In the genomic region with DNA sequence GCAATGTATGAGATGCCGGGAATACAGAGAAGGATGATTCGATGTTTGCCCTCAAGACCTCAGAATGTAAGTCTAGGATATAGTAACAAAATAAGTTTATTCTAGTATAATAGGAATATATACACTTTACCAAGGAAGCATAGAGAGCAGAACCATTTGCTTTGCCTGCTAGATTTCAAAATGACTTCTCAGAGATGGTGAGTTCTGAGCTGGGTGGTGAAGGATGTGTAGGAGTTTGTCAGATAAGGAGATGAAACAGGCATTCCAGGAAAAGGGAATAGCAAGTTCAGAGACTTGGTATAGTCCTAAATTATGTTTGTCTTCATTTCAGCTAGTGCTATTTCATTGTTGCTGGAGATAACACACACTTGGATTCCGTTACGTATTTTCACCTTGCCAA, we compare ENCODE assay signal across 28 cellular contexts.
A peak's percentile ranks its signal among the peaks of the same experiment; 100 is the strongest.
DNase-seq lines count a peak whose midpoint lies in the region; ATAC-seq and TF ChIP-seq lines count a peak whose summit lies in the region.
"Had no signal": no experiment of that assay in that cellular context is flagged by ENCODE, and none has a peak within 500 bp of the region (broad histone marks: within the 10 kb centered on the region; RNA-seq: fewer than 3 reads in every experiment).

No MANE protein-coding gene starts in this region.

- H3K4me1 ChIP-seq in SK-N-SH (ENCODE audit: control insufficient read depth in 1 of 2, insufficient read depth in 2 of 2, low read depth in 1 of 2, low read length in 1 of 2) (no peaks in the 10 kb centered on the region; a peak in 1 of 4 replicates), HEK293 (ENCODE audit: control insufficient read depth, insufficient read depth, low read length) (peaks cover 5% of the 10 kb centered on the region; the same call in 1 of the 2 replicates)
- H3K4me1 ChIP-seq: BE2C had no signal

- H3K27ac ChIP-seq in SK-N-SH (ENCODE audit: low read depth in 2 of 2, low read length in 1 of 2) (no peak overlapping the region), HEK293 (ENCODE audit: extremely low read depth, low read depth, low read length) (no peak overlapping the region)
- H3K27ac ChIP-seq: 22Rv1; A549; BLaER1; BLaER1 treated with 17β-estradiol and CSF1 and Interleukin-3, amounts not matched to agents 10 nM and 100 nM; C4-2B had no signal

- no peaks in the 10 kb centered on the region for H3K27me3 ChIP-seq in SK-N-SH (ENCODE audit: insufficient read depth)
- H3K27me3 ChIP-seq: BE2C; BLaER1; BLaER1 treated with 17β-estradiol and CSF1 and Interleukin-3, amounts not matched to agents 10 nM and 100 nM had no signal

- H4K20me1 ChIP-seq in SK-N-SH (ENCODE audit: insufficient read depth): no peaks in the 10 kb centered on the region
- H4K20me1 ChIP-seq: BLaER1; BLaER1 treated with 17β-estradiol and CSF1 and Interleukin-3, amounts not matched to agents 10 nM and 100 nM had no signal

- no peak overlapping the region for H2AFZ ChIP-seq in SK-N-SH (ENCODE audit: low read depth)

- CTCF ChIA-PET in SK-N-SH (lab: Yijun Ruan, JAX) (no interaction called here), HEK293 (lab: Yijun Ruan, JAX) (no interaction called here)

- H3K79me2 ChIP-seq in SK-N-SH (ENCODE audit: insufficient read depth): no peaks in the 10 kb centered on the region

- TF ChIP-seq EP300 in SK-N-SH (IDR thresholded peaks at IDR 0.05; ENCODE audit: borderline replicate concordance in 1 of 2, low read depth in 1 of 2, low read length in 1 of 2): no peak

- TF ChIP-seq CTCF in SK-N-SH (IDR thresholded peaks at IDR 0.05): no peak
- no peak for TF ChIP-seq CTCF in HEK293 (tag by site-specific recombination; IDR thresholded peaks at IDR 0.05)

- H3K9me2 ChIP-seq in SK-N-SH: no peaks in the 10 kb centered on the region

- no peak overlapping the region for H3K4me3 ChIP-seq in SK-N-SH (ENCODE audit: low read depth in 2 of 2, low read length in 1 of 2)
- no peak overlapping the region for H3K4me3 ChIP-seq in HEK293 (ENCODE audit: low read depth, low read length)
- H3K4me3 ChIP-seq: A549; BLaER1; BLaER1 treated with 17β-estradiol and CSF1 and Interleukin-3, amounts not matched to agents 10 nM and 100 nM had no signal

- H3K9me3 ChIP-seq in SK-N-SH (no peaks in the 10 kb centered on the region), HEK293 (ENCODE audit: control insufficient read depth, insufficient read depth, low read depth, low read length) (no peaks in the 10 kb centered on the region)
- H3K9me3 ChIP-seq: A549; BE2C; BLaER1; BLaER1 treated with 17β-estradiol and CSF1 and Interleukin-3, amounts not matched to agents 10 nM and 100 nM; Caco-2 had no signal

- no peak for DNase-seq in SK-N-SH
- no peak for DNase-seq in AML-193 (lab: John Stamatoyannopoulos, UW)
- DNase-seq: 8988T; ACHN; BE2C; C1 segment of cervical spinal cord; Caco-2; Calu3; CD4-positive, alpha-beta memory T cell; CD4-positive, alpha-beta T cell; CD4-positive, CD25-positive, alpha-beta regulatory T cell; CD8-positive, alpha-beta memory T cell; CD8-positive, alpha-beta T cell; COR-L47; DMS 273 treated with DMSO at 0.1 percent for 48 hours; DMS153; DMS53; DMS79; DMS79 treated with DMSO at 0.1 percent for 48 hours; DND-41; EL had no signal

- no peak overlapping the region for H3K9ac ChIP-seq in SK-N-SH
- H3K9ac ChIP-seq: BLaER1; BLaER1 treated with 17β-estradiol and CSF1 and Interleukin-3, amounts not matched to agents 10 nM and 100 nM had no signal

- no peak for TF ChIP-seq RAD21 in SK-N-SH (IDR thresholded peaks at IDR 0.05; ENCODE audit: low read length)

- no peaks in the 10 kb centered on the region for H3K36me3 ChIP-seq in SK-N-SH (replicated peaks in 1 of 2; ENCODE audit: control insufficient read depth in 1 of 2, insufficient read depth in 2 of 2, low read length in 1 of 2)
- no peaks in the 10 kb centered on the region for H3K36me3 ChIP-seq in HEK293 (ENCODE audit: control insufficient read depth in 2 of 2, insufficient read depth in 1 of 2, low read length in 2 of 2)
- H3K36me3 ChIP-seq: BE2C; BLaER1; BLaER1 treated with 17β-estradiol and CSF1 and Interleukin-3, amounts not matched to agents 10 nM and 100 nM had no signal

- no peak for ATAC-seq in SK-N-SH treated with all-trans-retinoic acid at 6 μM for 48 hours
- ATAC-seq: A549; CD8-positive, alpha-beta T cell had no signal

- POLR2A ChIA-PET in SK-N-SH (lab: Yijun Ruan, JAX) (no interaction called here), HEK293 (lab: Yijun Ruan, JAX) (no interaction called here)

- no peaks in the 10 kb centered on the region for H3F3A ChIP-seq in SK-N-SH (replicated peaks; ENCODE audit: insufficient read depth)

- no peak overlapping the region for H3K4me2 ChIP-seq in SK-N-SH
- H3K4me2 ChIP-seq: A549; BLaER1; BLaER1 treated with 17β-estradiol and CSF1 and Interleukin-3, amounts not matched to agents 10 nM and 100 nM had no signal

- 50% methylated on average over 4 of the region's 4 CpGs for WGBS in SK-N-SH (ENCODE audit: low lambda C conversion rate)

TF ChIP-seq in SK-N-SH treated with all-trans-retinoic acid at 6 μM for 48 hours, 23 proteins besides CTCF, POLR2A, EP300 and RAD21:
- TF ChIP-seq BACH2 (CRISPR knock-in tag; IDR thresholded peaks at IDR 0.05; ENCODE audit: borderline replicate concordance) (no peak), ISL1 (CRISPR knock-in tag; IDR thresholded peaks at IDR 0.05) (no peak), ZC3H10 (CRISPR knock-in tag; IDR thresholded peaks at IDR 0.05) (no peak), ZFP3 (CRISPR knock-in tag; IDR thresholded peaks at IDR 0.05) (peak; percentile 55; the same call in 1 of the 2 replicates)
TF ChIP-seq in SK-N-SH treated with all-trans-retinoic acid at 6 μM for 48 hours: peak in this region for 1.

TF ChIP-seq in SK-N-SH, 30 proteins besides CTCF, POLR2A, EP300 and RAD21 (continues in another document):
- TF ChIP-seq POLR2AphosphoS5 (IDR thresholded peaks at IDR 0.05; ENCODE audit: low read depth, low read length): no peak
- TF ChIP-seq RFX5 (IDR thresholded peaks at IDR 0.05; ENCODE audit: low read length): no peak
- no peak for TF ChIP-seq TCF12 (IDR thresholded peaks at IDR 0.05)
- no peak for TF ChIP-seq SMC3 (IDR thresholded peaks at IDR 0.05; ENCODE audit: low read depth, low read length)
- no peak for TF ChIP-seq NRF1 (IDR thresholded peaks at IDR 0.05; ENCODE audit: low read depth, low read length)
- TF ChIP-seq, protein P1, sequence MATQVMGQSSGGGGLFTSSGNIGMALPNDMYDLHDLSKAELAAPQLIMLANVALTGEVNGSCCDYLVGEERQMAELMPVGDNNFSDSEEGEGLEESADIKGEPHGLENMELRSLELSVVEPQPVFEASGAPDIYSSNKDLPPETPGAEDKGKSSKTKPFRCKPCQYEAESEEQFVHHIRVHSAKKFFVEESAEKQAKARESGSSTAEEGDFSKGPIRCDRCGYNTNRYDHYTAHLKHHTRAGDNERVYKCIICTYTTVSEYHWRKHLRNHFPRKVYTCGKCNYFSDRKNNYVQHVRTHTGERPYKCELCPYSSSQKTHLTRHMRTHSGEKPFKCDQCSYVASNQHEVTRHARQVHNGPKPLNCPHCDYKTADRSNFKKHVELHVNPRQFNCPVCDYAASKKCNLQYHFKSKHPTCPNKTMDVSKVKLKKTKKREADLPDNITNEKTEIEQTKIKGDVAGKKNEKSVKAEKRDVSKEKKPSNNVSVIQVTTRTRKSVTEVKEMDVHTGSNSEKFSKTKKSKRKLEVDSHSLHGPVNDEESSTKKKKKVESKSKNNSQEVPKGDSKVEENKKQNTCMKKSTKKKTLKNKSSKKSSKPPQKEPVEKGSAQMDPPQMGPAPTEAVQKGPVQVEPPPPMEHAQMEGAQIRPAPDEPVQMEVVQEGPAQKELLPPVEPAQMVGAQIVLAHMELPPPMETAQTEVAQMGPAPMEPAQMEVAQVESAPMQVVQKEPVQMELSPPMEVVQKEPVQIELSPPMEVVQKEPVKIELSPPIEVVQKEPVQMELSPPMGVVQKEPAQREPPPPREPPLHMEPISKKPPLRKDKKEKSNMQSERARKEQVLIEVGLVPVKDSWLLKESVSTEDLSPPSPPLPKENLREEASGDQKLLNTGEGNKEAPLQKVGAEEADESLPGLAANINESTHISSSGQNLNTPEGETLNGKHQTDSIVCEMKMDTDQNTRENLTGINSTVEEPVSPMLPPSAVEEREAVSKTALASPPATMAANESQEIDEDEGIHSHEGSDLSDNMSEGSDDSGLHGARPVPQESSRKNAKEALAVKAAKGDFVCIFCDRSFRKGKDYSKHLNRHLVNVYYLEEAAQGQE (IDR thresholded peaks at IDR 0.05; ENCODE audit: low read depth, low read length): no peak
- no peak for TF ChIP-seq JUND (IDR thresholded peaks at IDR 0.05)

TF ChIP-seq in HEK293, 187 proteins besides CTCF, POLR2A, EP300 and RAD21 (continues in another document):
- TF ChIP-seq, protein P2, sequence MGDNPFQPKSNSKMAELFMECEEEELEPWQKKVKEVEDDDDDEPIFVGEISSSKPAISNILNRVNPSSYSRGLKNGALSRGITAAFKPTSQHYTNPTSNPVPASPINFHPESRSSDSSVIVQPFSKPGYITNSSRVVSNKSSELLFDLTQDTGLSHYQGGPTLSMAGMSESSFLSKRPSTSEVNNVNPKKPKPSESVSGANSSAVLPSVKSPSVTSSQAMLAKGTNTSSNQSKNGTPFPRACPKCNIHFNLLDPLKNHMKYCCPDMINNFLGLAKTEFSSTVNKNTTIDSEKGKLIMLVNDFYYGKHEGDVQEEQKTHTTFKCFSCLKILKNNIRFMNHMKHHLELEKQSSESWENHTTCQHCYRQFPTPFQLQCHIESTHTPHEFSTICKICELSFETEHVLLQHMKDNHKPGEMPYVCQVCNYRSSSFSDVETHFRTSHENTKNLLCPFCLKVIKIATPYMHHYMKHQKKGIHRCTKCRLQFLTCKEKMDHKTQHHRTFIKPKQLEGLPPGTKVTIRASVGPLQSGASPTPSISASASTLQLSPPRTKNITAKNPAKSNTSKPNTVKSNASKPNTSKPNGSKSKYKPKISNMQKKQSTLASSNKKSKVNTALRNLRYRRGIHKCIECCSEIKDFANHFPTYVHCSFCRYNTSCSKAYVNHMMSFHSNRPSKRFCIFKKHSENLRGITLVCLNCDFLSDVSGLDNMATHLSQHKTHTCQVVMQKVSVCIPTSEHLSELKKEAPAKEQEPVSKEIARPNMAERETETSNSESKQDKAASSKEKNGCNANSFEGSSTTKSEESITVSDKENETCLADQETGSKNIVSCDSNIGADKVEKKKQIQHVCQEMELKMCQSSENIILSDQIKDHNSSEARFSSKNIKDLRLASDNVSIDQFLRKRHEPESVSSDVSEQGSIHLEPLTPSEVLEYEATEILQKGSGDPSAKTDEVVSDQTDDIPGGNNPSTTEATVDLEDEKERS (tag by site-specific recombination; IDR thresholded peaks at IDR 0.05): no peak
- TF ChIP-seq ZNF623 (tag by site-specific recombination; IDR thresholded peaks at IDR 0.05) (no peak), ZFHX2 (tag by site-specific recombination; conservative IDR thresholded peaks at IDR 0.05) (peak; percentile 22; the same call in 1 of the 2 replicates), REPIN1 (tag by site-specific recombination; IDR thresholded peaks at IDR 0.05; ENCODE audit: low read depth) (no peak), ZNF16 (tag by site-specific recombination; IDR thresholded peaks at IDR 0.05; ENCODE audit: low read depth) (no peak), ZBTB8A (tag by site-specific recombination; IDR thresholded peaks at IDR 0.05) (no peak), ZNF391 (tag by site-specific recombination; IDR thresholded peaks at IDR 0.05; ENCODE audit: borderline replicate concordance, low read depth) (no peak)
